ENCODE assay signal across 12 cellular contexts in genomic region chr2:230868151-230868946, GRCh38. TPM values are rescaled to one million over a fixed set of nuclear protein-coding genes. Genes with fewer than 3 reads are reported as not detected.
A peak's percentile ranks its signal among the peaks of the same experiment; 100 is the strongest.
DNase-seq lines count a peak whose midpoint lies in the region; ATAC-seq and TF ChIP-seq lines count a peak whose summit lies in the region.
"Had no signal": no experiment of that assay in that cellular context is flagged by ENCODE, and none has a peak within 500 bp of the region (broad histone marks: within the 10 kb centered on the region; RNA-seq: fewer than 3 reads in every experiment).

No MANE protein-coding gene starts in this region.

- H3K27ac ChIP-seq in left ventricle myocardium inferior (replicated peaks) (peak overlapping the region; percentile 46), right cardiac atrium (ENCODE audit: low read length) (no peak overlapping the region), OCI-LY7 (ENCODE audit: low read depth, low read length, poor library complexity, severe bottlenecking) (no peak overlapping the region)

- H3K9me3 Mint-ChIP-seq in brain (peaks cover 0 to 5% (median 0%) of the 10 kb centered on the region in 5 experiments), mesothelial cell of epicardium (no peaks in the 10 kb centered on the region)
- H3K9me3 Mint-ChIP-seq: activated naive CD4-positive, alpha-beta T cell treated with anti-CD3 and anti-CD28 coated beads, Interleukin-2, amount 50 U/mL, for 72 hours had no signal

- ATAC-seq in right cardiac atrium = no peak
- ATAC-seq: activated naive CD4-positive, alpha-beta T cell treated with anti-CD3 and anti-CD28 coated beads, Interleukin-2, amount 50 U/mL, for 72 hours had no signal

- H2AFZ ChIP-seq in OCI-LY7 (ENCODE audit: low read length) = no peak overlapping the region

- H3K27me3 Mint-ChIP-seq in brain (no peaks in the 10 kb centered on the region), mesothelial cell of epicardium (ENCODE audit: low read depth) (no peaks in the 10 kb centered on the region)

- H3K36me3 ChIP-seq in left ventricle myocardium inferior (no peaks in the 10 kb centered on the region), OCI-LY7 (ENCODE audit: insufficient read depth, low read length) (no peaks in the 10 kb centered on the region)

- no peak overlapping the region for H3K4me2 ChIP-seq in OCI-LY7 (ENCODE audit: low read length)

- peaks cover 75% of the 10 kb centered on the region for H3K4me1 Mint-ChIP-seq in brain
- peaks cover 74% of the 10 kb centered on the region for H3K4me1 Mint-ChIP-seq in mesothelial cell of epicardium

- H3K27me3 ChIP-seq in left ventricle myocardium inferior (ENCODE audit: low read depth) = peaks cover 26% of the 10 kb centered on the region
- no peaks in the 10 kb centered on the region for H3K27me3 ChIP-seq in right cardiac atrium (ENCODE audit: control insufficient read depth, insufficient read depth)

- H3K9me3 ChIP-seq in left ventricle myocardium inferior (replicated peaks) = no peaks in the 10 kb centered on the region
- no peaks in the 10 kb centered on the region for H3K9me3 ChIP-seq in right cardiac atrium (ENCODE audit: control insufficient read depth, low read length)
- H3K9me3 ChIP-seq in OCI-LY7 (ENCODE audit: low read length) = no peaks in the 10 kb centered on the region

- CTCF ChIA-PET in OCI-LY7 (lab: Charles Lee; ENCODE audit: unreplicated experiment) = no interaction called here

- WGBS in right cardiac atrium = 53% methylated on average over 15 of the region's 15 CpGs

- peaks cover 63% of the 10 kb centered on the region for H3K4me1 ChIP-seq in left ventricle myocardium inferior
- H3K4me1 ChIP-seq in right cardiac atrium (ENCODE audit: control insufficient read depth, insufficient read depth, low read length) = no peaks in the 10 kb centered on the region
- peaks cover 10% of the 10 kb centered on the region for H3K4me1 ChIP-seq in OCI-LY7 (ENCODE audit: insufficient read depth, low read length, poor library complexity, severe bottlenecking)

- no peaks in the 10 kb centered on the region for H4K20me1 ChIP-seq in OCI-LY7 (ENCODE audit: insufficient read depth, low read length)

- POLR2A ChIA-PET in OCI-LY7 (lab: Charles Lee) = no interaction called here

- DNase-seq in left ventricle myocardium inferior (no peak), right cardiac atrium (no peak), mesothelial cell of epicardium (ENCODE audit: low spot score in 2 of 2, unreplicated experiment in 2 of 2) (no peak), HPDE6-E6E7 (ENCODE audit: extremely low spot score) (no peak), OCI-LY7 (ENCODE audit: low spot score) (no peak), HUDEP-2 (lab: John Stamatoyannopoulos, UW; ENCODE audit: unreplicated experiment in 76 of 76) (no peak), SW 1271 (lab: John Stamatoyannopoulos, UW) (no peak)
- DNase-seq: activated CD4-positive, alpha-beta T cell treated with anti-CD3 and anti-CD28 coated beads, Interleukin-2, amount 50 U/mL, for 1 hour; NCI-H2029 treated with DMSO at 0.1 percent for 48 hours had no signal

- no TSS peak for BruUV-seq in OCI-LY7 (replicated peaks; lab: Mats Ljungman, UMichigan)

- H3K36me3 Mint-ChIP-seq in brain (no peaks in the 10 kb centered on the region), mesothelial cell of epicardium (no peaks in the 10 kb centered on the region)
- H3K36me3 Mint-ChIP-seq: activated naive CD4-positive, alpha-beta T cell treated with anti-CD3 and anti-CD28 coated beads, Interleukin-2, amount 50 U/mL, for 72 hours had no signal

- H3K4me3 ChIP-seq in left ventricle myocardium inferior (no peak overlapping the region), right cardiac atrium (ENCODE audit: low read length) (no peak overlapping the region), OCI-LY7 (ENCODE audit: low read depth, low read length, poor library complexity, severe bottlenecking) (no peak overlapping the region)

- no peaks in the 10 kb centered on the region for H3K79me2 ChIP-seq in OCI-LY7 (ENCODE audit: insufficient read depth, low read depth, low read length)

- intact Hi-C loops in left ventricle myocardium inferior (cut with micrococcal nuclease) (no loop called here), right cardiac atrium (cut with DNase I) (no loop called here), OCI-LY7 (cut with micrococcal nuclease; ENCODE audit: unreplicated experiment) (no loop called here)

- H3K4me3 Mint-ChIP-seq in brain = peak overlapping the region; percentile 78 to 84 (median 82)
- H3K4me3 Mint-ChIP-seq in mesothelial cell of epicardium = peak overlapping the region; percentile 55

- H3K27ac Mint-ChIP-seq in brain = peak overlapping the region; percentile 89 to 99 (median 94)
- peak overlapping the region; percentile 98 for H3K27ac Mint-ChIP-seq in mesothelial cell of epicardium
- H3K27ac Mint-ChIP-seq: activated naive CD4-positive, alpha-beta T cell treated with anti-CD3 and anti-CD28 coated beads, Interleukin-2, amount 50 U/mL, for 72 hours had no signal

- H3K9me2 ChIP-seq in OCI-LY7 (ENCODE audit: insufficient read depth, low read length) = no peaks in the 10 kb centered on the region

- TF ChIP-seq CTCF in left ventricle myocardium inferior (IDR thresholded peaks at IDR 0.05; ENCODE audit: borderline replicate concordance) (no peak), brain (conservative IDR thresholded peaks at IDR 0.05) (no peak), mesothelial cell of epicardium (IDR thresholded peaks at IDR 0.05; ENCODE audit: unreplicated experiment) (no peak), OCI-LY7 (conservative IDR thresholded peaks at IDR 0.05; ENCODE audit: low read length) (no peak)

RNA-seq across cellular contexts. Expression of gene ITM2C, which starts 3.6 kb away (rescaled TPM):
- total RNA-seq in left ventricle myocardium inferior = 25.5 TPM
- total RNA-seq in right cardiac atrium = 10 to 100 TPM; 40.5 to 67.0 (median 57.7) TPM
- polyA plus RNA-seq in right cardiac atrium = 73.1 TPM
- 519 TPM for polyA plus RNA-seq in brain (ENCODE audit: insufficient read depth, low read depth, low replicate concordance)
- total RNA-seq in mesothelial cell of epicardium = 269 to 275 TPM (median 270 TPM) in 3 replicates
- not detected in 2 replicates for total RNA-seq in OCI-LY7 (2014; rRNA removed; shearing (Covaris generic))
- total RNA-seq in OCI-LY7 (2022) = not detected in 2 replicates

RNA-seq across cellular contexts. Expression of gene GPR55, which starts 56.7 kb away (rescaled TPM):
- total RNA-seq in left ventricle myocardium inferior = not detected
- under 1 TPM in 2 of 4 donors, not detected in 2; 0.18 to 0.20 TPM for total RNA-seq in right cardiac atrium
- not detected for polyA plus RNA-seq in right cardiac atrium
- polyA plus RNA-seq in brain (ENCODE audit: insufficient read depth, low read depth, low replicate concordance) = 0.08 TPM
- not detected in 3 replicates for total RNA-seq in mesothelial cell of epicardium
- total RNA-seq in OCI-LY7 (2014; rRNA removed; shearing (Covaris generic)) = 0.22 TPM in 1 of 2 replicates, not detected in the other
- total RNA-seq in OCI-LY7 (2022) = not detected in 2 replicates
- polyA plus RNA-seq: BJ had no signal

Comparison
In these comparisons a context has a peak if more than half of its experiments do, and no peak if none do; other contexts are left out.
1. RNA of gene ITM2C, which starts 3.6 kb away (total RNA-seq): 269 to 275 TPM in mesothelial cell of epicardium, 40.5 to 67.0 TPM in right cardiac atrium and 25.5 TPM in left ventricle myocardium inferior (single experiment); not detected in OCI-LY7; every median in the first group is over 10 times any median in the second.